9 cellular contexts compared by ENCODE assay signal in genomic region chr11:94876222-94876621, GRCh38.
DNase-seq lines count a peak whose midpoint lies in the region; ATAC-seq and TF ChIP-seq lines count a peak whose summit lies in the region.
"Had no signal": no experiment of that assay in that cellular context is flagged by ENCODE, and none has a peak within 500 bp of the region (broad histone marks: within the 10 kb centered on the region; RNA-seq: fewer than 3 reads in every experiment).

No MANE protein-coding gene starts in this region.

- peak overlapping the region; percentile 44 for H3K27ac Mint-ChIP-seq in endodermal cell

- peak overlapping the region; percentile 97 for H2AK5ac ChIP-seq in IMR-90 (ENCODE audit: low read depth, low read length)

- intact Hi-C loops in IMR-90 (cut with micrococcal nuclease) (loop anchor here (1.0 to 5.0 kb wide), 3 partner anchors 91 to 253 kb away; no protein-coding TSS in a partner anchor), left lung (cut with DNase I) (no loop called here)

- WGBS in IMR-90 (ENCODE audit: extremely low coverage in 2 of 2, insufficient read length in 1 of 2), 2 experiments: 83% methylated on average over 1 of the region's 8 CpGs; no CpG with 5 or more reads in 1 of the 2 experiments
- WGBS in endodermal cell (ENCODE audit: insufficient coverage in 1 of 2, insufficient read length in 1 of 2), 2 experiments: 94 to 96% methylated on average over 7 to 8 of the region's 8 CpGs

- peak overlapping the region; percentile 92 for H2BK15ac ChIP-seq in IMR-90 (ENCODE audit: low read depth, low read length)

- BruUV-seq in IMR-90 (replicated peaks; lab: Mats Ljungman, UMichigan): no TSS peak

- H3K4me1 Mint-ChIP-seq in endodermal cell: peaks cover 7% of the 10 kb centered on the region

- in situ Hi-C loops in GM13977 (cut with MboI; ENCODE audit: low pct_unique_long_range_greater_than_20kb, low sequenced_read_pairs, unreplicated experiment): no loop called here
- in situ Hi-C loops in IMR-90 (cut with MboI; ENCODE audit: low sequenced_read_pairs): no loop called here

- H2BK120ac ChIP-seq in IMR-90 (ENCODE audit: low read depth, low read length): peak overlapping the region; percentile 94

- H3K27me3 ChIP-seq in IMR-90 (ENCODE audit: control insufficient read depth, insufficient read depth, low read length): no peaks in the 10 kb centered on the region
- H3K27me3 ChIP-seq in endodermal cell (ENCODE audit: control insufficient read depth, insufficient read depth, low read length, poor library complexity, severe bottlenecking): no peaks in the 10 kb centered on the region
- H3K27me3 ChIP-seq in skeletal muscle satellite cell (ENCODE audit: control insufficient read depth, insufficient read depth, low read length): no peaks in the 10 kb centered on the region
- no peaks in the 10 kb centered on the region for H3K27me3 ChIP-seq in left lung

- peak overlapping the region; percentile 95 for H4K91ac ChIP-seq in IMR-90 (ENCODE audit: insufficient read depth, low read depth, low read length)

- H2BK5ac ChIP-seq in IMR-90 (ENCODE audit: low read depth, low read length, poor library complexity, severe bottlenecking): peak overlapping the region; percentile 89

- H3K79me1 ChIP-seq in IMR-90 (ENCODE audit: low read depth in 1 of 2, low read length in 2 of 2): peaks cover 13 to 48% of the 10 kb centered on the region in 2 experiments; a peak in 3 of 4 replicates

- peak overlapping the region; percentile 95 for H2BK20ac ChIP-seq in IMR-90 (ENCODE audit: low read depth, low read length)

- H3K4me2 ChIP-seq in IMR-90 (ENCODE audit: low read depth, low read length): peak overlapping the region; percentile 23
- peak overlapping the region; percentile 49 for H3K4me2 ChIP-seq in skeletal muscle satellite cell (ENCODE audit: low read length)

- no peaks in the 10 kb centered on the region for H3K27me3 Mint-ChIP-seq in endodermal cell (ENCODE audit: insufficient read depth)

- H3K9me1 ChIP-seq in IMR-90 (ENCODE audit: insufficient read depth, low read length): peaks cover 22% of the 10 kb centered on the region

- peak overlapping the region; percentile 87 for H3K23ac ChIP-seq in IMR-90 (ENCODE audit: low read depth, low read length)

- H3K27ac ChIP-seq in IMR-90 (ENCODE audit: insufficient read depth, low read length): peak overlapping the region; percentile 97
- H3K27ac ChIP-seq in endodermal cell (ENCODE audit: low read depth, low read length): peak overlapping the region; percentile 19
- H3K27ac ChIP-seq in left lung: peak overlapping the region in 1 of 2 donors; percentile 50

- dilution Hi-C loops in IMR-90 (cut with HindIII; ENCODE audit: low sequenced_read_pairs, unreplicated experiment): no loop called here

- H3K36me3 ChIP-seq in IMR-90 (ENCODE audit: control insufficient read depth, insufficient read depth, low read length): peaks cover 57% of the 10 kb centered on the region
- H3K36me3 ChIP-seq in endodermal cell (ENCODE audit: control insufficient read depth, insufficient read depth, low read length): peaks cover 100% of the 10 kb centered on the region
- peaks cover 74% of the 10 kb centered on the region for H3K36me3 ChIP-seq in skeletal muscle satellite cell (ENCODE audit: insufficient read depth, low read length)
- peaks cover 0 to 41% of the 10 kb centered on the region in 2 donors for H3K36me3 ChIP-seq in left lung

- TF ChIP-seq RAD21 in IMR-90 (IDR thresholded peaks at IDR 0.05; ENCODE audit: low read length): no peak

- DNase-seq in GM13977 (ENCODE audit: low spot score): no peak
- DNase-seq in IMR-90: no peak
- DNase-seq in endodermal cell: peak; percentile 35
- DNase-seq in left lung: no peak
- no peak for DNase-seq in omental fat pad (ENCODE audit: low spot score)
- DNase-seq in putamen (ENCODE audit: low spot score): no peak
- DNase-seq in SKM-1 treated with dmso at 0.1 percent for 144 hours (lab: John Stamatoyannopoulos, UW; ENCODE audit: unreplicated experiment): no peak
- DNase-seq: NCI-H510A had no signal

- H3K9ac ChIP-seq in IMR-90 (ENCODE audit: low read depth, low read length) (peak overlapping the region; percentile 59), endodermal cell (ENCODE audit: extremely low read depth, low read length, poor library complexity, severe bottlenecking) (no peak overlapping the region), skeletal muscle satellite cell (ENCODE audit: low read depth, low read length) (peak overlapping the region; percentile 57)

- peak overlapping the region; percentile 96 for H3K14ac ChIP-seq in IMR-90 (replicated peaks; ENCODE audit: low read depth, low read length)

- peak overlapping the region; percentile 18 for H2AFZ ChIP-seq in IMR-90 (replicated peaks; ENCODE audit: low read length, poor library complexity)

- H3K9me3 Mint-ChIP-seq in endodermal cell: no peaks in the 10 kb centered on the region

- TF ChIP-seq CTCF in GM13977 (IDR thresholded peaks at IDR 0.05; ENCODE audit: extremely low read depth, insufficient read depth, missing control alignments) (peak; percentile 2), IMR-90 (conservative IDR thresholded peaks at IDR 0.05; ENCODE audit: low read depth, low read length) (no peak), endodermal cell (conservative IDR thresholded peaks at IDR 0.05) (no peak), left lung (IDR thresholded peaks at IDR 0.05) (no peak), omental fat pad (IDR thresholded peaks at IDR 0.05) (no peak)

- peaks cover 70% of the 10 kb centered on the region for H3K36me3 Mint-ChIP-seq in endodermal cell (ENCODE audit: low read depth)

- peak overlapping the region; percentile 95 for H3K4ac ChIP-seq in IMR-90 (ENCODE audit: low read depth, low read length)

- POLR2A ChIA-PET in IMR-90 (lab: Charles Lee; ENCODE audit: unreplicated experiment): no interaction called here

- peak overlapping the region; percentile 79 to 88 for H4K8ac ChIP-seq in IMR-90 (ENCODE audit: low read depth in 2 of 2, low read length in 2 of 2)

- ATAC-seq in IMR-90 (ENCODE audit: low read depth) (peak; percentile 12), left lung (no peak), omental fat pad (ENCODE audit: low FRiP score) (no peak)

- no peak for TF ChIP-seq POLR2A in IMR-90 (IDR thresholded peaks at IDR 0.05; ENCODE audit: low read depth, low read length)

- no peak overlapping the region for H3K4me3 Mint-ChIP-seq in endodermal cell

- peak overlapping the region; percentile 60 for H2AK9ac ChIP-seq in IMR-90 (replicated peaks; ENCODE audit: low read depth, low read length, poor library complexity)

- peak overlapping the region; percentile 78 for H4K5ac ChIP-seq in IMR-90 (ENCODE audit: low read depth, low read length)

- peak overlapping the region; percentile 56 for H3K56ac ChIP-seq in IMR-90 (ENCODE audit: extremely low read depth, insufficient read depth, low read length)

- H4K20me1 ChIP-seq in IMR-90 (ENCODE audit: insufficient read depth, low read length): no peaks in the 10 kb centered on the region

- H3K4me1 ChIP-seq in IMR-90 (ENCODE audit: control insufficient read depth, insufficient read depth, low read length) (peaks cover 15% of the 10 kb centered on the region), endodermal cell (ENCODE audit: control insufficient read depth, insufficient read depth, low read length) (no peaks in the 10 kb centered on the region), skeletal muscle satellite cell (ENCODE audit: control insufficient read depth, insufficient read depth, low read length) (peaks cover 25% of the 10 kb centered on the region), left lung (peaks cover 0 to 12% of the 10 kb centered on the region in 2 donors)

- CTCF ChIA-PET in IMR-90 (lab: Yijun Ruan, JAX): no interaction called here

- H3K9me3 ChIP-seq in IMR-90 (ENCODE audit: control insufficient read depth, insufficient read depth, low read length) (no peaks in the 10 kb centered on the region), endodermal cell (ENCODE audit: control insufficient read depth, low read length) (no peaks in the 10 kb centered on the region), skeletal muscle satellite cell (replicated peaks; ENCODE audit: low read length) (no peaks in the 10 kb centered on the region), left lung (no peaks in the 10 kb centered on the region)

- peak overlapping the region; percentile 83 for H3K18ac ChIP-seq in IMR-90 (ENCODE audit: low read depth, low read length)

- H3K4me3 ChIP-seq in IMR-90 (ENCODE audit: insufficient read depth, low read depth, low read length): no peak overlapping the region
- no peak overlapping the region for H3K4me3 ChIP-seq in endodermal cell (ENCODE audit: low read length)
- peak overlapping the region; percentile 6 for H3K4me3 ChIP-seq in skeletal muscle satellite cell (ENCODE audit: low read length)
- H3K4me3 ChIP-seq in left lung: no peak overlapping the region

TF ChIP-seq in IMR-90, 13 proteins besides CTCF, POLR2A, EP300 and RAD21 (continues in another document):
- TF ChIP-seq NFE2L2 (IDR thresholded peaks at IDR 0.05; ENCODE audit: low read depth, low read length) (no peak), RCOR1 (IDR thresholded peaks at IDR 0.05; ENCODE audit: insufficient replicate concordance, low read length) (no peak), CEBPB (IDR thresholded peaks at IDR 0.05; ENCODE audit: low read depth, low read length) (no peak), MAFK (IDR thresholded peaks at IDR 0.05; ENCODE audit: low read depth, low read length) (no peak), RFX5 (IDR thresholded peaks at IDR 0.05; ENCODE audit: low read depth, low read length) (no peak), SMC3 (IDR thresholded peaks at IDR 0.05; ENCODE audit: low read depth, low read length) (no peak), CHD1 (IDR thresholded peaks at IDR 0.05; ENCODE audit: low read depth, low read length) (no peak), ELK1 (IDR thresholded peaks at IDR 0.05; ENCODE audit: borderline replicate concordance, low read depth, low read length) (no peak), MXI1 (IDR thresholded peaks at IDR 0.05; ENCODE audit: borderline replicate concordance, low read depth, low read length) (no peak)
- TF ChIP-seq, protein P1, sequence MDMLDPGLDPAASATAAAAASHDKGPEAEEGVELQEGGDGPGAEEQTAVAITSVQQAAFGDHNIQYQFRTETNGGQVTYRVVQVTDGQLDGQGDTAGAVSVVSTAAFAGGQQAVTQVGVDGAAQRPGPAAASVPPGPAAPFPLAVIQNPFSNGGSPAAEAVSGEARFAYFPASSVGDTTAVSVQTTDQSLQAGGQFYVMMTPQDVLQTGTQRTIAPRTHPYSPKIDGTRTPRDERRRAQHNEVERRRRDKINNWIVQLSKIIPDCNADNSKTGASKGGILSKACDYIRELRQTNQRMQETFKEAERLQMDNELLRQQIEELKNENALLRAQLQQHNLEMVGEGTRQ (IDR thresholded peaks at IDR 0.05; ENCODE audit: low read depth, low read length): no peak
